Comparison of ENCODE assay signal across 1 cellular context in genomic region chr1:27784664-27785063, GRCh38.
TF ChIP-seq lines count a peak whose summit lies in the region.

No MANE protein-coding gene starts in this region.

TF ChIP-seq in K562, 482 proteins besides CTCF, POLR2A, EP300 and RAD21:
- TF ChIP-seq ZNF75A (CRISPR knock-in tag; IDR thresholded peaks at IDR 0.05) (no peak), TCF3 (CRISPR knock-in tag; IDR thresholded peaks at IDR 0.05) (no peak), PCBP2 (IDR thresholded peaks at IDR 0.05; ENCODE audit: low read depth, low read length, poor library complexity, severe bottlenecking) (peak; percentile 80), ZC3H8 (IDR thresholded peaks at IDR 0.05) (no peak), NFE2 (IDR thresholded peaks at IDR 0.05; ENCODE audit: low read depth) (0 out of 2 replicates have a peak, but pooled peaks have one; percentile 3), HNRNPK (IDR thresholded peaks at IDR 0.05; ENCODE audit: low read depth, low read length, poor library complexity, severe bottlenecking) (peak; percentile 62), DACH1 (IDR thresholded peaks at IDR 0.05; ENCODE audit: partially characterized antibody) (peak; percentile 28), SFPQ (IDR thresholded peaks at IDR 0.05; ENCODE audit: low read depth, low read length) (no peak), ZNF512 (tag; IDR thresholded peaks at IDR 0.05) (0 out of 2 replicates have a peak, but pooled peaks have one; percentile 34), C11orf30 (IDR thresholded peaks at IDR 0.05; ENCODE audit: low read depth) (0 out of 2 replicates have a peak, but pooled peaks have one; percentile 1)
